23 cellular contexts compared by ENCODE assay signal in the genomic region with DNA sequence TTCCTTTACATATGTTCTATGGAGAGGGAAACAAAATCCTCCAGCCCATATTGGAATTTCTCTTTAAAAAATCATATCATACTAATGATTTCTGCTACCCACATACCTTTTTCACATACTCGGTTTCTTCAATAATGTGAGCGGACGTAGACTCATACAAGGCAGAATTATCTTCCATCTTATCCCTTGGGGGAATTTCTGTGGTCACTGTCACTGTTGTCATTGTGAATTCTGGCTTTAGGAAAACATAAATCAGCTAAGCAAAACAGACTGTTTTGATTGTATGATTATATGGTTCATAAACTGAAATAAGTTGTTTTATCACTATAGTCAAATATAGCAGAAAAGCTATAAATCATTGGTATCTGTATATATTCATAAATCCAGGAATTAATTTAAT. TPM values are rescaled to one million over a fixed set of nuclear protein-coding genes. Genes with fewer than 3 reads are reported as not detected.
DNase-seq lines count a peak whose midpoint lies in the region; TF ChIP-seq lines count a peak whose summit lies in the region.
"Had no signal": no experiment of that assay in that cellular context is flagged by ENCODE, and none has a peak within 500 bp of the region (broad histone marks: within the 10 kb centered on the region; RNA-seq: fewer than 3 reads in every experiment).

No MANE protein-coding gene starts in this region.

- H3K4me3 ChIP-seq in esophagus muscularis mucosa, result no peak overlapping the region
- no peak overlapping the region for H3K4me3 ChIP-seq in trophoblast cell (ENCODE audit: low read depth, low read length)
- H3K4me3 ChIP-seq: A549; BLaER1 treated with 17β-estradiol and CSF1 and Interleukin-3, amounts not matched to agents 10 nM and 100 nM; GM12878; GM23338 had no signal

- H3K27ac ChIP-seq in esophagus muscularis mucosa (replicated peaks in 1 of 4) (no peak overlapping the region), trophoblast cell (ENCODE audit: low read depth, low read length) (no peak overlapping the region)
- H3K27ac ChIP-seq: A549; BLaER1 treated with 17β-estradiol and CSF1 and Interleukin-3, amounts not matched to agents 10 nM and 100 nM had no signal

- H2AK5ac ChIP-seq in trophoblast cell (ENCODE audit: low read length), result no peak overlapping the region

- H3K9ac ChIP-seq in trophoblast cell (ENCODE audit: low read length), result no peak overlapping the region
- H3K9ac ChIP-seq: BLaER1 treated with 17β-estradiol and CSF1 and Interleukin-3, amounts not matched to agents 10 nM and 100 nM had no signal

- H3K18ac ChIP-seq in trophoblast cell (ENCODE audit: low read length), result no peak overlapping the region

- H2AFZ ChIP-seq in trophoblast cell (ENCODE audit: insufficient read depth, low read length, poor library complexity), result no peak overlapping the region
- H2AFZ ChIP-seq: GM23338 had no signal

- H2BK5ac ChIP-seq in trophoblast cell (ENCODE audit: low read depth, low read length, poor library complexity), result no peak overlapping the region

- H4K12ac ChIP-seq in trophoblast cell (ENCODE audit: low read depth, low read length), result no peak overlapping the region

- peak; percentile 18 for DNase-seq in activated CD4-positive, alpha-beta T cell treated with anti-CD3 and anti-CD28 coated beads, Interleukin-2, amount 10 ng/mL, durations not matched to agents 24 days and 14 days
- no peak for DNase-seq in activated CD4-positive, alpha-beta T cell treated with anti-CD3 and anti-CD28 coated beads, Interleukin-2, amount 50 U/mL, for 48 hours
- DNase-seq in esophagus muscularis mucosa (ENCODE audit: extremely low spot score) (peak; percentile 17), trophoblast cell (peak; percentile 45 to 85), retina (no peak)
- DNase-seq in activated CD4-positive, alpha-beta T cell treated with anti-CD3 and anti-CD28 coated beads, Interleukin-2, amount 50 U/mL, for 4 hours, result no peak
- DNase-seq: 8988T; ACHN; AML-193; BE2C; CD4-positive, alpha-beta T cell; CD8-positive, alpha-beta memory T cell; DMS 273 treated with DMSO at 0.1 percent for 48 hours; DMS79; EL; GDM1; H9 had no signal

- H2BK12ac ChIP-seq in trophoblast cell (ENCODE audit: low read length), result no peak overlapping the region

- no peaks in the 10 kb centered on the region for H3K79me1 ChIP-seq in trophoblast cell (ENCODE audit: low read length)

- H3K27me3 ChIP-seq in esophagus muscularis mucosa (no peaks in the 10 kb centered on the region), trophoblast cell (ENCODE audit: insufficient read depth, low read length) (no peaks in the 10 kb centered on the region)
- H3K27me3 ChIP-seq: BE2C; BLaER1 treated with 17β-estradiol and CSF1 and Interleukin-3, amounts not matched to agents 10 nM and 100 nM had no signal

- intact Hi-C loops in activated CD4-positive, alpha-beta T cell treated with anti-CD3 and anti-CD28 coated beads, Interleukin-2, amount 10 ng/mL, durations not matched to agents 24 days and 14 days (cut with micrococcal nuclease), result loop anchor here (10.0 kb wide), 1 partner anchor 718 kb away; the partner anchor contains the start of gene MBD2
- intact Hi-C loops in esophagus muscularis mucosa (cut with DNase I), result no loop called here

- H3K4ac ChIP-seq in trophoblast cell (ENCODE audit: low read depth, low read length), result no peak overlapping the region

- TF ChIP-seq EP300 in esophagus muscularis mucosa (IDR thresholded peaks at IDR 0.05), result no peak

- H3K4me3 Mint-ChIP-seq in activated CD4-positive, alpha-beta T cell treated with anti-CD3 and anti-CD28 coated beads, Interleukin-2, amount 10 ng/mL, durations not matched to agents 24 days and 14 days, result no peak overlapping the region
- H3K4me3 Mint-ChIP-seq: CD14-positive monocyte; CD4-positive, alpha-beta T cell; CD8-positive, alpha-beta memory T cell; GM23338; H9 had no signal

- H3K4me2 ChIP-seq in trophoblast cell (ENCODE audit: low read length), result no peak overlapping the region
- H3K4me2 ChIP-seq: A549; BLaER1 treated with 17β-estradiol and CSF1 and Interleukin-3, amounts not matched to agents 10 nM and 100 nM; GM23338 had no signal

- H3K27me3 Mint-ChIP-seq in activated CD4-positive, alpha-beta T cell treated with anti-CD3 and anti-CD28 coated beads, Interleukin-2, amount 10 ng/mL, durations not matched to agents 24 days and 14 days, result peaks cover 2% of the 10 kb centered on the region
- H3K27me3 Mint-ChIP-seq: CD4-positive, alpha-beta T cell; CD8-positive, alpha-beta memory T cell had no signal

- H3K9me3 Mint-ChIP-seq in activated CD4-positive, alpha-beta T cell treated with anti-CD3 and anti-CD28 coated beads, Interleukin-2, amount 10 ng/mL, durations not matched to agents 24 days and 14 days, result no peaks in the 10 kb centered on the region
- H3K9me3 Mint-ChIP-seq: CD14-positive monocyte; CD4-positive, alpha-beta T cell; CD8-positive, alpha-beta memory T cell; GM23338; H9 had no signal

- H3K4me1 ChIP-seq in esophagus muscularis mucosa, result peaks cover 0 to 9% (median 7%) of the 10 kb centered on the region in 4 donors
- no peaks in the 10 kb centered on the region for H3K4me1 ChIP-seq in trophoblast cell (ENCODE audit: control insufficient read depth in 1 of 2, insufficient read depth in 2 of 2, low read length in 2 of 2)
- H3K4me1 ChIP-seq: BE2C had no signal

- no peak overlapping the region for H3K23ac ChIP-seq in trophoblast cell (ENCODE audit: low read length)

- H2BK120ac ChIP-seq in trophoblast cell (ENCODE audit: insufficient read depth, low read length, poor library complexity), result no peak overlapping the region

- 90% methylated on average over 3 of the region's 3 CpGs for WGBS in esophagus muscularis mucosa
- WGBS in trophoblast cell (ENCODE audit: extremely low coverage, insufficient coverage, insufficient read length), result no CpG with 5 or more reads among the region's 3 CpGs

- H3K79me2 ChIP-seq in trophoblast cell (ENCODE audit: control insufficient read depth, insufficient read depth, low read length, poor library complexity), result no peaks in the 10 kb centered on the region

- no peak overlapping the region for H4K91ac ChIP-seq in trophoblast cell (ENCODE audit: low read depth, low read length)

- no peak overlapping the region for H4K8ac ChIP-seq in trophoblast cell (ENCODE audit: low read depth, low read length)

- no peak overlapping the region for H3K14ac ChIP-seq in trophoblast cell (ENCODE audit: low read length)

- H3K9me3 ChIP-seq in esophagus muscularis mucosa (no peaks in the 10 kb centered on the region), trophoblast cell (ENCODE audit: insufficient read depth, low read depth, low read length) (no peaks in the 10 kb centered on the region)
- H3K9me3 ChIP-seq: A549; BE2C; BLaER1 treated with 17β-estradiol and CSF1 and Interleukin-3, amounts not matched to agents 10 nM and 100 nM had no signal

- H3K4me1 Mint-ChIP-seq in activated CD4-positive, alpha-beta T cell treated with anti-CD3 and anti-CD28 coated beads, Interleukin-2, amount 10 ng/mL, durations not matched to agents 24 days and 14 days, result peaks cover 13% of the 10 kb centered on the region
- H3K4me1 Mint-ChIP-seq: GM23338 had no signal

- TF ChIP-seq CTCF in esophagus muscularis mucosa (IDR thresholded peaks at IDR 0.05), result no peak

- H3K27ac Mint-ChIP-seq in activated CD4-positive, alpha-beta T cell treated with anti-CD3 and anti-CD28 coated beads, Interleukin-2, amount 10 ng/mL, durations not matched to agents 24 days and 14 days, result no peak overlapping the region
- H3K27ac Mint-ChIP-seq: CD14-positive monocyte; CD4-positive, alpha-beta T cell; CD8-positive, alpha-beta memory T cell; GM23338; H9 had no signal

- H3K36me3 Mint-ChIP-seq in activated CD4-positive, alpha-beta T cell treated with anti-CD3 and anti-CD28 coated beads, Interleukin-2, amount 10 ng/mL, durations not matched to agents 24 days and 14 days (ENCODE audit: low read depth), result no peaks in the 10 kb centered on the region
- H3K36me3 Mint-ChIP-seq: CD14-positive monocyte had no signal

- no peak for TF ChIP-seq POLR2A in esophagus muscularis mucosa (IDR thresholded peaks at IDR 0.05; ENCODE audit: low read depth)

- H3K36me3 ChIP-seq in esophagus muscularis mucosa (peaks cover 0 to 21% (median 0%) of the 10 kb centered on the region in 4 donors), trophoblast cell (ENCODE audit: control insufficient read depth in 1 of 2, insufficient read depth in 2 of 2, low read length in 2 of 2) (no peaks in the 10 kb centered on the region)
- H3K36me3 ChIP-seq: BE2C; BLaER1 treated with 17β-estradiol and CSF1 and Interleukin-3, amounts not matched to agents 10 nM and 100 nM had no signal

RNA-seq across cellular contexts. Expression of gene CCDC68, which starts 16.7 kb away (rescaled TPM):
- not detected in 2 replicates for total RNA-seq in activated CD4-positive, alpha-beta T cell treated with anti-CD3 and anti-CD28 coated beads, Interleukin-2, amount 10 ng/mL, durations not matched to agents 24 days and 14 days
- total RNA-seq in esophagus muscularis mucosa, result 1 to 10 TPM; 2.3 to 4.1 (median 2.6) TPM
- 3.6 and 5.0 TPM in 2 replicates for polyA plus RNA-seq in trophoblast cell (2013)
- total RNA-seq: CD4-positive, alpha-beta T cell; CD8-positive, alpha-beta memory T cell; GM12878; H4; H9 had no signal
- polyA plus RNA-seq: CD8-positive, alpha-beta memory T cell had no signal

Comparison
In these comparisons a context has a peak if more than half of its experiments do, and no peak if none do; other contexts are left out.
1. DNase-seq: peak in activated CD4-positive, alpha-beta T cell treated with anti-CD3 and anti-CD28 coated beads, Interleukin-2, amount 10 ng/mL, durations not matched to agents 24 days and 14 days (single experiment), esophagus muscularis mucosa (single experiment) and trophoblast cell (2 of 2); none in activated CD4-positive, alpha-beta T cell treated with anti-CD3 and anti-CD28 coated beads, Interleukin-2, amount 50 U/mL, for 48 hours (0 of 2), retina (single experiment) and activated CD4-positive, alpha-beta T cell treated with anti-CD3 and anti-CD28 coated beads, Interleukin-2, amount 50 U/mL, for 4 hours (0 of 2).